ENCODE assay signal across 8 cellular contexts in the genomic region with DNA sequence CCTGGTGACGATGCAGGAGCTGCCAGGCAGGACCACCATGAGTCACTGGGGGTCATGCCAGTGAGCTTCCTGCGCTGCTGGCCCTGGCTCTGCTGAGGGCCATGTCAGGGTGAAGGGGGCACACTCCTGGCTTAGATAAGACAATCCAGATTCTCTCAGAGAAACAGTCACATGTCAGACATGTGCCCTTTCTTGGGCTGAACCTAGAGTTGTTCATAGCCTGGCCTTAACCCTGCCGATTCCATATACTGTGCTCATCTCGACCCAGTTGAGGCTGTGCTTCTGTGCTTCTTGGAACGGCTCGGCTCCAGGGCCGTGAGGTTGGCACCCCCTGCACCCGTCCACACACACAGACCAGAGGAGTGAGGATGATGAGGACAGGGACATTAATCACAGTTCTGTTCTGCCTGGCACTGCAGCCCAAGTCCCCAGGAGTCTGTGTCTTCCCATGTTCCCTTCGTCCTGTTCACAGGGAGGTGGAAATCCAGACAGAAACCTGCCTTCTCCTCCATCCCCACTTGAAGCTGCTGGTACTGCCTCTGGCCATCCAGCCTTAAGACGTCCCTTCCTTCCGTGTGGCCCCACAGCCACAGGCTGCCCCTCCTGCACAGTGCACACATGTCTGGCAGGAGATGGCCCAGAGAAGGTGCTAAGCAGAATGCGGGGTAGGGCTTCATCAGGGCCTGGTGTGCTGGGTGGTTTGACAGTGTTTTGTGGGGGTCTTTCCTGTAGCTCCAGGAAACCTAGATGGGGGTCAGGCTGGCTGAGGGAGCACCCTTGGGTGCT. TPM values are rescaled to one million over a fixed set of nuclear protein-coding genes. Genes with fewer than 3 reads are reported as not detected.
DNase-seq lines count a peak whose midpoint lies in the region; ATAC-seq and TF ChIP-seq lines count a peak whose summit lies in the region.

No MANE protein-coding gene starts in this region.

- H3K9me2 ChIP-seq in hepatocyte (replicated peaks; ENCODE audit: insufficient read depth), result no peaks in the 10 kb centered on the region

- H3K27ac ChIP-seq in BLaER1 treated with 17β-estradiol and CSF1 and Interleukin-3, amounts not matched to agents 10 nM and 100 nM, result no peak overlapping the region; a peak in 1 of 22 replicates
- H3K27ac ChIP-seq in RWPE2 (ENCODE audit: poor library complexity, severe bottlenecking), result peak overlapping the region; percentile 98
- peak overlapping the region; percentile 100 for H3K27ac ChIP-seq in hepatocyte
- peak overlapping the region; percentile 94 for H3K27ac ChIP-seq in smooth muscle cell (ENCODE audit: low read depth)

- H3K36me3 ChIP-seq in BLaER1 treated with 17β-estradiol and CSF1 and Interleukin-3, amounts not matched to agents 10 nM and 100 nM, result peaks cover 0 to 5% (median 0%) of the 10 kb centered on the region in 11 experiments; a peak in 1 of 22 replicates
- H3K36me3 ChIP-seq in RWPE2 (ENCODE audit: low read depth), result no peaks in the 10 kb centered on the region
- H3K36me3 ChIP-seq in hepatocyte (replicated peaks; ENCODE audit: insufficient read depth, low read depth), result no peaks in the 10 kb centered on the region
- no peaks in the 10 kb centered on the region for H3K36me3 ChIP-seq in smooth muscle cell (ENCODE audit: low read depth)

- peaks cover 0 to 4% (median 0%) of the 10 kb centered on the region in 11 experiments; a peak in 1 of 22 replicates for H3K27me3 ChIP-seq in BLaER1 treated with 17β-estradiol and CSF1 and Interleukin-3, amounts not matched to agents 10 nM and 100 nM
- H3K27me3 ChIP-seq in RWPE2 (ENCODE audit: insufficient read depth, poor library complexity, severe bottlenecking), result no peaks in the 10 kb centered on the region
- peaks cover 21% of the 10 kb centered on the region for H3K27me3 ChIP-seq in hepatocyte
- no peaks in the 10 kb centered on the region for H3K27me3 ChIP-seq in smooth muscle cell (ENCODE audit: low read depth)

- DNase-seq in RWPE2 (ENCODE audit: low spot score) (no peak), hepatocyte (ENCODE audit: low spot score) (no peak), smooth muscle cell (lab: John Stamatoyannopoulos, UW; ENCODE audit: unreplicated experiment) (no peak), NCI-H2227 (lab: John Stamatoyannopoulos, UW; ENCODE audit: unreplicated experiment) (no peak)

- ATAC-seq in RWPE2 (ENCODE audit: low read depth) (no peak), GM18909 (IDR thresholded peaks at IDR 0.05; ENCODE audit: poor library complexity, unreplicated experiment) (no peak), HG03442 (IDR thresholded peaks at IDR 0.05; ENCODE audit: unreplicated experiment) (no peak), GM19463 (IDR thresholded peaks at IDR 0.05; ENCODE audit: unreplicated experiment) (no peak)

- H2AFZ ChIP-seq in hepatocyte (no peak overlapping the region), smooth muscle cell (ENCODE audit: low read depth) (no peak overlapping the region)

- no peaks in the 10 kb centered on the region for H3K9me3 ChIP-seq in BLaER1 treated with 17β-estradiol and CSF1 and Interleukin-3, amounts not matched to agents 10 nM and 100 nM (replicated peaks in 1 of 11)
- H3K9me3 ChIP-seq in RWPE2 (ENCODE audit: severe bottlenecking) (no peaks in the 10 kb centered on the region), hepatocyte (ENCODE audit: low read depth) (no peaks in the 10 kb centered on the region), smooth muscle cell (replicated peaks; ENCODE audit: low read depth) (no peaks in the 10 kb centered on the region)

- H3K4me1 ChIP-seq in BLaER1 treated with 17β-estradiol and CSF1 and Interleukin-3, amounts not matched to agents 10 nM and 100 nM, result peaks cover 15 to 93% (median 65%) of the 10 kb centered on the region in 10 experiments
- H3K4me1 ChIP-seq in RWPE2 (ENCODE audit: insufficient read depth, poor library complexity, severe bottlenecking) (peaks cover 58% of the 10 kb centered on the region), hepatocyte (ENCODE audit: insufficient read depth) (peaks cover 70% of the 10 kb centered on the region), smooth muscle cell (ENCODE audit: low read depth) (peaks cover 59% of the 10 kb centered on the region)

- peaks cover 9% of the 10 kb centered on the region for H3F3A ChIP-seq in smooth muscle cell (ENCODE audit: low read depth)

- TF ChIP-seq CTCF in RWPE2 (IDR thresholded peaks at IDR 0.05; ENCODE audit: poor library complexity, severe bottlenecking), result no peak
- TF ChIP-seq CTCF in hepatocyte (IDR thresholded peaks at IDR 0.05; ENCODE audit: poor library complexity), result no peak
- no peak for TF ChIP-seq CTCF in smooth muscle cell (IDR thresholded peaks at IDR 0.05; ENCODE audit: borderline replicate concordance, insufficient read depth, poor library complexity, severe bottlenecking)

- peak overlapping the region in 4 of 11 experiments; percentile 7 to 38 (median 15); a peak in 3 of 22 replicates for H3K9ac ChIP-seq in BLaER1 treated with 17β-estradiol and CSF1 and Interleukin-3, amounts not matched to agents 10 nM and 100 nM
- H3K9ac ChIP-seq in smooth muscle cell (ENCODE audit: low read depth), result no peak overlapping the region

- 81% methylated on average over 12 of the region's 12 CpGs for WGBS in hepatocyte (ENCODE audit: low lambda C conversion rate, missing lambda C conversion rate)
- 73% methylated on average over 12 of the region's 12 CpGs for WGBS in smooth muscle cell (ENCODE audit: low lambda C conversion rate)

- peak overlapping the region in 10 of 11 experiments; percentile 73 to 88 (median 84); a peak in 18 of 22 replicates for H3K4me2 ChIP-seq in BLaER1 treated with 17β-estradiol and CSF1 and Interleukin-3, amounts not matched to agents 10 nM and 100 nM
- H3K4me2 ChIP-seq in hepatocyte (peak overlapping the region; percentile 67), smooth muscle cell (no peak overlapping the region)

- H3K79me2 ChIP-seq in hepatocyte (peaks cover 5% of the 10 kb centered on the region), smooth muscle cell (ENCODE audit: low read depth) (no peaks in the 10 kb centered on the region)

- H4K20me1 ChIP-seq in BLaER1 treated with 17β-estradiol and CSF1 and Interleukin-3, amounts not matched to agents 10 nM and 100 nM, result peaks cover 0 to 96% (median 76%) of the 10 kb centered on the region in 11 experiments; a peak in 18 of 22 replicates
- H4K20me1 ChIP-seq in hepatocyte (ENCODE audit: insufficient read depth, poor library complexity, severe bottlenecking) (peaks cover 8% of the 10 kb centered on the region), smooth muscle cell (ENCODE audit: low read depth) (no peaks in the 10 kb centered on the region)

- no peak overlapping the region for H3K4me3 ChIP-seq in BLaER1 treated with 17β-estradiol and CSF1 and Interleukin-3, amounts not matched to agents 10 nM and 100 nM
- H3K4me3 ChIP-seq in RWPE2 (ENCODE audit: severe bottlenecking) (no peak overlapping the region), hepatocyte (no peak overlapping the region), smooth muscle cell (no peak overlapping the region)

RNA-seq across cellular contexts. Expression of a gene that starts 50.0 kb away (rescaled TPM):
- total RNA-seq in hepatocyte, result 0.36 and 0.47 TPM in 2 replicates
- 1.0 and 1.4 TPM in 2 replicates for polyA plus RNA-seq in hepatocyte
- 2.2 and 2.8 TPM in 2 replicates for total RNA-seq in smooth muscle cell
- polyA plus RNA-seq in smooth muscle cell, result 2.1 and 3.2 TPM in 2 replicates

RNA-seq across cellular contexts. Expression of a gene that starts 57.4 kb away (rescaled TPM):
- 3.8 and 12.8 TPM in 2 replicates for total RNA-seq in hepatocyte
- 6.3 and 10.2 TPM in 2 replicates for polyA plus RNA-seq in hepatocyte
- 2.3 TPM in 2 replicates for total RNA-seq in smooth muscle cell
- 1.8 and 1.9 TPM in 2 replicates for polyA plus RNA-seq in smooth muscle cell

Comparison
In these comparisons a context has a peak if more than half of its experiments do, and no peak if none do; other contexts are left out.
1. H3K27ac ChIP-seq: peak in RWPE2 (single experiment), hepatocyte (single experiment) and smooth muscle cell (single experiment); none in BLaER1 treated with 17β-estradiol and CSF1 and Interleukin-3, amounts not matched to agents 10 nM and 100 nM (0 of 11).